Comparison of ENCODE assay signal across 33 cellular contexts in genomic region chr13:33434676-33435075, GRCh38.
DNase-seq lines count a peak whose midpoint lies in the region; ATAC-seq and TF ChIP-seq lines count a peak whose summit lies in the region.
"Had no signal": no experiment of that assay in that cellular context is flagged by ENCODE, and none has a peak within 500 bp of the region (broad histone marks: within the 10 kb centered on the region; RNA-seq: fewer than 3 reads in every experiment).

No MANE protein-coding gene starts in this region.

- no peaks in the 10 kb centered on the region for H3K36me3 Mint-ChIP-seq in activated CD8-positive, alpha-beta memory T cell treated with anti-CD3 and anti-CD28 coated beads, Interleukin-2, amount 10 ng/mL, durations not matched to agents 7 days and 5 days
- H3K36me3 Mint-ChIP-seq: CD14-positive monocyte; CD4-positive, alpha-beta memory T cell; CD4-positive, CD25-positive, alpha-beta regulatory T cell; CD8-positive, alpha-beta memory T cell; CD8-positive, alpha-beta T cell had no signal

- peak overlapping the region; percentile 72 for H3K9ac ChIP-seq in SK-N-MC (ENCODE audit: insufficient read length)
- H3K9ac ChIP-seq: BLaER1; BLaER1 treated with 17β-estradiol and CSF1 and Interleukin-3, amounts not matched to agents 10 nM and 100 nM had no signal

- no peaks in the 10 kb centered on the region for H3K4me1 Mint-ChIP-seq in activated CD8-positive, alpha-beta memory T cell treated with anti-CD3 and anti-CD28 coated beads, Interleukin-2, amount 10 ng/mL, durations not matched to agents 7 days and 5 days
- H3K4me1 Mint-ChIP-seq: B cell; CD14-positive monocyte; CD4-positive, CD25-positive, alpha-beta regulatory T cell; CD8-positive, alpha-beta memory T cell had no signal

- BruUV-seq in A673 (replicated peaks; lab: Mats Ljungman, UMichigan), result no TSS peak

- no peak overlapping the region for H3K27ac Mint-ChIP-seq in activated CD8-positive, alpha-beta memory T cell treated with anti-CD3 and anti-CD28 coated beads, Interleukin-2, amount 10 ng/mL, durations not matched to agents 7 days and 5 days
- H3K27ac Mint-ChIP-seq: B cell; CD14-positive monocyte; CD4-positive, alpha-beta memory T cell; CD4-positive, alpha-beta T cell; CD4-positive, CD25-positive, alpha-beta regulatory T cell; CD8-positive, alpha-beta T cell had no signal

- CTCF ChIA-PET in A673 (lab: Charles Lee) (interaction anchor here (0.7 to 1.3 kb wide), 2 partner anchors 60 to 108 kb away, joined by 4 to 5 read pairs; no protein-coding TSS in a partner anchor), HEK293 (lab: Yijun Ruan, JAX) (no interaction called here)
- CTCF ChIA-PET in activated CD8-positive, alpha-beta memory T cell treated with anti-CD3 and anti-CD28 coated beads, Interleukin-2, amount 10 ng/mL, durations not matched to agents 7 days and 5 days (lab: Charles Lee), result no interaction called here

- TF ChIP-seq CTCF in A673 (conservative IDR thresholded peaks at IDR 0.05; ENCODE audit: low read depth, low read length), result no peak
- no peak for TF ChIP-seq CTCF in HEK293 (tag by site-specific recombination; IDR thresholded peaks at IDR 0.05)

- no peaks in the 10 kb centered on the region for H3K9me3 Mint-ChIP-seq in activated CD8-positive, alpha-beta memory T cell treated with anti-CD3 and anti-CD28 coated beads, Interleukin-2, amount 10 ng/mL, durations not matched to agents 7 days and 5 days (ENCODE audit: low read depth)
- H3K9me3 Mint-ChIP-seq: CD14-positive monocyte; CD4-positive, alpha-beta memory T cell; CD4-positive, alpha-beta T cell; CD8-positive, alpha-beta memory T cell; CD8-positive, alpha-beta T cell had no signal

- DNase-seq in A673 (ENCODE audit: low spot score), result peak; percentile 86
- peak; percentile 98 for DNase-seq in SK-N-MC (ENCODE audit: low read depth, low spot score)
- DNase-seq in GM03348 (ENCODE audit: low spot score), result no peak
- no peak for DNase-seq in activated CD8-positive, alpha-beta memory T cell treated with anti-CD3 and anti-CD28 coated beads, Interleukin-2, amount 10 ng/mL, durations not matched to agents 7 days and 5 days
- DNase-seq in cerebellum (ENCODE audit: low spot score), result no peak
- DNase-seq: 8988T; ACHN; AML-193; BE2C; C1 segment of cervical spinal cord; Caco-2; Calu3; CD4-positive, alpha-beta memory T cell; CD4-positive, alpha-beta T cell; CD4-positive, CD25-positive, alpha-beta regulatory T cell; CD8-positive, alpha-beta memory T cell; CD8-positive, alpha-beta T cell; COR-L47; DMS 273 treated with DMSO at 0.1 percent for 48 hours; DMS153; DMS53; DMS79; DMS79 treated with DMSO at 0.1 percent for 48 hours; DND-41; EL had no signal

- ATAC-seq in activated CD8-positive, alpha-beta memory T cell treated with anti-CD3 and anti-CD28 coated beads, Interleukin-2, amount 10 ng/mL, durations not matched to agents 7 days and 5 days, result no peak
- ATAC-seq: A549; CD8-positive, alpha-beta T cell had no signal

- H3K4me3 Mint-ChIP-seq in activated CD8-positive, alpha-beta memory T cell treated with anti-CD3 and anti-CD28 coated beads, Interleukin-2, amount 10 ng/mL, durations not matched to agents 7 days and 5 days, result no peak overlapping the region
- H3K4me3 Mint-ChIP-seq: B cell; CD14-positive monocyte; CD4-positive, alpha-beta memory T cell; CD4-positive, alpha-beta T cell; CD4-positive, CD25-positive, alpha-beta regulatory T cell; CD8-positive, alpha-beta memory T cell; CD8-positive, alpha-beta T cell had no signal

- POLR2A ChIA-PET in A673 (lab: Charles Lee; ENCODE audit: low non-redundant PET), result interaction anchor here (0.6 to 0.7 kb wide), 3 partner anchors 106 to 149 kb away, joined by 3 to 5 read pairs (median 3); partner anchors contain the start of gene STARD13
- POLR2A ChIA-PET in HEK293 (lab: Yijun Ruan, JAX), result no interaction called here

- intact Hi-C loops in A673 (cut with micrococcal nuclease; ENCODE audit: unreplicated experiment), result loop anchor here (1.0 to 5.0 kb wide), 4 partner anchors 60 to 257 kb away; no protein-coding TSS in a partner anchor

- H3K36me3 ChIP-seq in A673 (ENCODE audit: insufficient read depth, low read length, poor library complexity, severe bottlenecking) (no peaks in the 10 kb centered on the region), HEK293 (ENCODE audit: control insufficient read depth in 2 of 2, insufficient read depth in 1 of 2, low read length in 2 of 2) (no peaks in the 10 kb centered on the region), SK-N-MC (ENCODE audit: insufficient read depth, low read length) (no peaks in the 10 kb centered on the region)
- H3K36me3 ChIP-seq: BE2C; BLaER1; BLaER1 treated with 17β-estradiol and CSF1 and Interleukin-3, amounts not matched to agents 10 nM and 100 nM had no signal

- no peak overlapping the region for H3K4me3 ChIP-seq in A673 (ENCODE audit: low read depth, low read length, poor library complexity, severe bottlenecking)
- no peak overlapping the region for H3K4me3 ChIP-seq in HEK293 (ENCODE audit: low read depth, low read length)
- H3K4me3 ChIP-seq in SK-N-MC, result peak overlapping the region; percentile 75
- H3K4me3 ChIP-seq: A549; BLaER1; BLaER1 treated with 17β-estradiol and CSF1 and Interleukin-3, amounts not matched to agents 10 nM and 100 nM had no signal

- H3K4me1 ChIP-seq in A673 (ENCODE audit: insufficient read depth, low read length, poor library complexity, severe bottlenecking) (peaks cover 57% of the 10 kb centered on the region), HEK293 (ENCODE audit: control insufficient read depth, insufficient read depth, low read length) (no peaks in the 10 kb centered on the region)
- H3K4me1 ChIP-seq: A549; BLaER1; BLaER1 treated with 17β-estradiol and CSF1 and Interleukin-3, amounts not matched to agents 10 nM and 100 nM; Caco-2 had no signal

- no peaks in the 10 kb centered on the region for H3K27me3 ChIP-seq in A673 (replicated peaks; ENCODE audit: insufficient read depth, low read depth, low read length, poor library complexity)
- H3K27me3 ChIP-seq: BE2C; BLaER1; BLaER1 treated with 17β-estradiol and CSF1 and Interleukin-3, amounts not matched to agents 10 nM and 100 nM had no signal

- H3K27me3 Mint-ChIP-seq in activated CD8-positive, alpha-beta memory T cell treated with anti-CD3 and anti-CD28 coated beads, Interleukin-2, amount 10 ng/mL, durations not matched to agents 7 days and 5 days, result no peaks in the 10 kb centered on the region
- H3K27me3 Mint-ChIP-seq: B cell; CD4-positive, alpha-beta T cell had no signal

- H3K9me3 ChIP-seq in A673 (ENCODE audit: low read depth, low read length, poor library complexity, severe bottlenecking) (no peaks in the 10 kb centered on the region), HEK293 (ENCODE audit: control insufficient read depth, insufficient read depth, low read depth, low read length) (no peaks in the 10 kb centered on the region), SK-N-MC (ENCODE audit: low read depth, low read length) (peaks cover 5% of the 10 kb centered on the region; the same call in 1 of the 2 replicates)
- H3K9me3 ChIP-seq: A549, BE2C, BLaER1, Caco-2 had no signal

- peak overlapping the region; percentile 96 for H3K27ac ChIP-seq in A673 (ENCODE audit: low read depth, low read length, poor library complexity, severe bottlenecking)
- no peak overlapping the region for H3K27ac ChIP-seq in HEK293 (ENCODE audit: extremely low read depth, low read depth, low read length)
- H3K27ac ChIP-seq in SK-N-MC, result peak overlapping the region; percentile 100
- H3K27ac ChIP-seq: 22Rv1; A549; BLaER1; BLaER1 treated with 17β-estradiol and CSF1 and Interleukin-3, amounts not matched to agents 10 nM and 100 nM; C4-2B had no signal

TF ChIP-seq in HEK293, 187 proteins besides CTCF, POLR2A, EP300 and RAD21 (continues in another document):
- TF ChIP-seq ZNF777 (tag by site-specific recombination; IDR thresholded peaks at IDR 0.05; ENCODE audit: borderline replicate concordance) (no peak), ZNF544 (tag by site-specific recombination; IDR thresholded peaks at IDR 0.05) (0 out of 2 replicates have a peak, but pooled peaks have one; percentile 50), ZNF223 (tag by site-specific recombination; IDR thresholded peaks at IDR 0.05) (no peak), ZXDB (tag by site-specific recombination; IDR thresholded peaks at IDR 0.05) (no peak), ZNF654 (tag by site-specific recombination; IDR thresholded peaks at IDR 0.05; ENCODE audit: low read depth) (no peak), ZNF704 (tag by site-specific recombination; IDR thresholded peaks at IDR 0.05) (no peak), ZNF366 (tag by site-specific recombination; conservative IDR thresholded peaks at IDR 0.05) (peak; percentile 69), SCRT2 (tag by site-specific recombination; IDR thresholded peaks at IDR 0.05) (peak; percentile 43; the same call in 1 of the 2 replicates), BCL11B (tag by site-specific recombination; IDR thresholded peaks at IDR 0.05; ENCODE audit: low read depth) (no peak), ZNF140 (tag by site-specific recombination; IDR thresholded peaks at IDR 0.05) (no peak), ZNF354C (tag by site-specific recombination; IDR thresholded peaks at IDR 0.05; ENCODE audit: borderline replicate concordance, low read depth) (no peak), ZNF623 (tag by site-specific recombination; IDR thresholded peaks at IDR 0.05) (no peak), ZBTB17 (tag by site-specific recombination; IDR thresholded peaks at IDR 0.05) (no peak)
- TF ChIP-seq, protein P1, sequence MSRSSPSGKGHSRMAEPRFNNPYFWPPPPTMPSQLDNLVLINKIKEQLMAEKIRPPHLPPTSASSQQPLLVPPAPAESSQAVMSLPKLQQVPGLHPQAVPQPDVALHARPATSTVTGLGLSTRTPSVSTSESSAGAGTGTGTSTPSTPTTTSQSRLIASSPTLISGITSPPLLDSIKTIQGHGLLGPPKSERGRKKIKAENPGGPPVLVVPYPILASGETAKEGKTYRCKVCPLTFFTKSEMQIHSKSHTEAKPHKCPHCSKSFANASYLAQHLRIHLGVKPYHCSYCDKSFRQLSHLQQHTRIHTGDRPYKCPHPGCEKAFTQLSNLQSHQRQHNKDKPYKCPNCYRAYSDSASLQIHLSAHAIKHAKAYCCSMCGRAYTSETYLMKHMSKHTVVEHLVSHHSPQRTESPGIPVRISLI (tag by site-specific recombination; IDR thresholded peaks at IDR 0.05), result no peak

Comparison
In these comparisons a context has a peak if more than half of its experiments do, and no peak if none do; other contexts are left out.
1. DNase-seq: peak in A673 (single experiment) and SK-N-MC (single experiment); none in GM03348 (single experiment), activated CD8-positive, alpha-beta memory T cell treated with anti-CD3 and anti-CD28 coated beads, Interleukin-2, amount 10 ng/mL, durations not matched to agents 7 days and 5 days (single experiment) and cerebellum (single experiment).